21 cellular contexts compared by ENCODE assay signal in genomic region chr16:66097746-66098145, GRCh38.
DNase-seq lines count a peak whose midpoint lies in the region; ATAC-seq, FAIRE-seq and TF ChIP-seq lines count a peak whose summit lies in the region.
"Had no signal": no experiment of that assay in that cellular context is flagged by ENCODE, and none has a peak within 500 bp of the region (broad histone marks: within the 10 kb centered on the region; RNA-seq: fewer than 3 reads in every experiment).

No MANE protein-coding gene starts in this region.

- no peaks in the 10 kb centered on the region for H3K79me2 ChIP-seq in astrocyte (ENCODE audit: insufficient read depth, low read length)

- H3K79me1 ChIP-seq in IMR-90 (ENCODE audit: low read depth in 1 of 2, low read length in 2 of 2): no peaks in the 10 kb centered on the region

- peak overlapping the region; percentile 36; the same call in 1 of the 3 replicates for H2BK15ac ChIP-seq in IMR-90 (ENCODE audit: low read depth, low read length)

- WGBS in IMR-90 (ENCODE audit: extremely low coverage in 2 of 2, insufficient read length in 1 of 2), 2 experiments: 58% methylated on average over 4 of the region's 6 CpGs; no CpG with 5 or more reads in 1 of the 2 experiments
- WGBS in spleen, 5 donors: 66 to 80% (median 75%) methylated on average over 6 of the region's 6 CpGs

- no peak overlapping the region for H3K14ac ChIP-seq in IMR-90 (replicated peaks; ENCODE audit: low read depth, low read length)

- intact Hi-C loops in IMR-90 (cut with micrococcal nuclease) (no loop called here), spleen (cut with DNase I; ENCODE audit: low total_unique reads) (no loop called here)

- H3K9ac ChIP-seq in IMR-90 (ENCODE audit: low read depth, low read length) (no peak overlapping the region; the same call in 1 of the 2 replicates), astrocyte (ENCODE audit: low read length) (no peak overlapping the region)

- H2AFZ ChIP-seq in IMR-90 (replicated peaks; ENCODE audit: low read length, poor library complexity): no peak overlapping the region
- no peak overlapping the region for H2AFZ ChIP-seq in astrocyte (ENCODE audit: low read depth, low read length)
- H2AFZ ChIP-seq: GM23338 had no signal

- BruUV-seq in IMR-90 (replicated peaks; lab: Mats Ljungman, UMichigan): no TSS peak

- in situ Hi-C loops in IMR-90 (cut with MboI; ENCODE audit: low sequenced_read_pairs): no loop called here

- H3K4me3 Mint-ChIP-seq in astrocyte (ENCODE audit: unreplicated experiment): no peak overlapping the region
- H3K4me3 Mint-ChIP-seq in nephron: no peak overlapping the region
- H3K4me3 Mint-ChIP-seq: CD4-positive, CD25-positive, alpha-beta regulatory T cell; CD8-positive, alpha-beta memory T cell; GM23338; HFFc6; IgD-negative memory B cell had no signal

- H3K56ac ChIP-seq in IMR-90 (ENCODE audit: extremely low read depth, insufficient read depth, low read length): no peak overlapping the region

- peaks cover 6% of the 10 kb centered on the region for H3K4me1 ChIP-seq in IMR-90 (ENCODE audit: control insufficient read depth, insufficient read depth, low read length)
- H3K4me1 ChIP-seq in astrocyte (ENCODE audit: insufficient read depth, low read length): peaks cover 7% of the 10 kb centered on the region
- H3K4me1 ChIP-seq in spleen: no peaks in the 10 kb centered on the region
- H3K4me1 ChIP-seq: BE2C had no signal

- H3K27me3 ChIP-seq in IMR-90 (ENCODE audit: control insufficient read depth, insufficient read depth, low read length) (peaks cover 8% of the 10 kb centered on the region), astrocyte (ENCODE audit: insufficient read depth, low read length) (no peaks in the 10 kb centered on the region), spleen (replicated peaks in 1 of 7) (peaks cover 0 to 3% (median 0%) of the 10 kb centered on the region in 7 donors)
- H3K27me3 ChIP-seq: BE2C had no signal

- no peak overlapping the region for H3K23ac ChIP-seq in IMR-90 (ENCODE audit: low read depth, low read length)

- no peaks in the 10 kb centered on the region for H3K36me3 Mint-ChIP-seq in astrocyte (ENCODE audit: low read depth, unreplicated experiment)
- no peaks in the 10 kb centered on the region for H3K36me3 Mint-ChIP-seq in nephron (ENCODE audit: low read depth)
- H3K36me3 Mint-ChIP-seq: CD4-positive, CD25-positive, alpha-beta regulatory T cell; CD8-positive, alpha-beta memory T cell; IgD-negative memory B cell had no signal

- no peak overlapping the region for H2BK20ac ChIP-seq in IMR-90 (ENCODE audit: low read depth, low read length)

- no peak overlapping the region for H3K4ac ChIP-seq in IMR-90 (ENCODE audit: low read depth, low read length)

- H3K36me3 ChIP-seq in IMR-90 (ENCODE audit: control insufficient read depth, insufficient read depth, low read length) (no peaks in the 10 kb centered on the region), astrocyte (ENCODE audit: insufficient read depth, low read length) (no peaks in the 10 kb centered on the region), spleen (no peaks in the 10 kb centered on the region)
- H3K36me3 ChIP-seq: BE2C had no signal

- H3K27ac Mint-ChIP-seq in astrocyte (ENCODE audit: unreplicated experiment) (no peak overlapping the region), nephron (peak overlapping the region; percentile 50 to 91 (median 82))
- H3K27ac Mint-ChIP-seq: CD4-positive, CD25-positive, alpha-beta regulatory T cell; CD8-positive, alpha-beta memory T cell; GM23338; HFFc6; IgD-negative memory B cell had no signal

- H2AK5ac ChIP-seq in IMR-90 (ENCODE audit: low read depth, low read length): no peak overlapping the region

- H3K4me3 ChIP-seq in IMR-90 (ENCODE audit: insufficient read depth, low read depth, low read length): no peak overlapping the region
- no peak overlapping the region for H3K4me3 ChIP-seq in astrocyte (ENCODE audit: insufficient read depth, low read depth, low read length)
- no peak overlapping the region for H3K4me3 ChIP-seq in spleen
- H3K4me3 ChIP-seq: GM23338 had no signal

- no peak overlapping the region for H3K4me2 ChIP-seq in IMR-90 (ENCODE audit: low read depth, low read length)
- no peak overlapping the region for H3K4me2 ChIP-seq in astrocyte (ENCODE audit: low read length)
- H3K4me2 ChIP-seq: GM23338 had no signal

- H3K9me3 ChIP-seq in IMR-90 (ENCODE audit: control insufficient read depth, insufficient read depth, low read length): no peaks in the 10 kb centered on the region
- H3K9me3 ChIP-seq in astrocyte (ENCODE audit: insufficient read depth, low read depth, low read length): no peaks in the 10 kb centered on the region
- no peaks in the 10 kb centered on the region for H3K9me3 ChIP-seq in spleen
- H3K9me3 ChIP-seq: BE2C had no signal

- no peak overlapping the region for H2BK120ac ChIP-seq in IMR-90 (ENCODE audit: low read depth, low read length)

- H4K20me1 ChIP-seq in IMR-90 (ENCODE audit: insufficient read depth, low read length): no peaks in the 10 kb centered on the region
- no peaks in the 10 kb centered on the region for H4K20me1 ChIP-seq in astrocyte (ENCODE audit: insufficient read depth, low read length)

- H3K9me3 Mint-ChIP-seq in astrocyte (ENCODE audit: unreplicated experiment): peaks cover 2% of the 10 kb centered on the region
- H3K9me3 Mint-ChIP-seq in nephron: no peaks in the 10 kb centered on the region
- H3K9me3 Mint-ChIP-seq: GM23338, HFFc6 had no signal

- TF ChIP-seq CTCF in IMR-90 (conservative IDR thresholded peaks at IDR 0.05; ENCODE audit: low read depth, low read length) (no peak), astrocyte (IDR thresholded peaks at IDR 0.05; ENCODE audit: insufficient read depth, low read depth, low read length) (no peak), nephron (IDR thresholded peaks at IDR 0.05; ENCODE audit: unreplicated experiment in 3 of 3) (no peak), spleen (IDR thresholded peaks at IDR 0.05 in 8 of 11, conservative IDR thresholded peaks at IDR 0.05 in 3 of 11) (no peak)

- H4K91ac ChIP-seq in IMR-90 (ENCODE audit: insufficient read depth, low read depth, low read length): no peak overlapping the region; the same call in 1 of the 2 replicates

- FAIRE-seq in astrocyte (lab: Jason Lieb, UNC) (no peak), urothelium cell line (lab: Jason Lieb, UNC) (no peak)
- FAIRE-seq: G401.6, GM12891, H54, HTR-8/SVneo had no signal

- TF ChIP-seq RAD21 in IMR-90 (IDR thresholded peaks at IDR 0.05; ENCODE audit: low read length): no peak

- H2AK9ac ChIP-seq in IMR-90 (replicated peaks; ENCODE audit: low read depth, low read length, poor library complexity): no peak overlapping the region

- POLR2A ChIA-PET in IMR-90 (lab: Charles Lee; ENCODE audit: unreplicated experiment): no interaction called here

- TF ChIP-seq POLR2A in IMR-90 (IDR thresholded peaks at IDR 0.05; ENCODE audit: low read depth, low read length) (no peak), spleen (IDR thresholded peaks at IDR 0.05) (no peak)

- ATAC-seq in IMR-90 (ENCODE audit: low read depth) (no peak), GM18511 (IDR thresholded peaks at IDR 0.05; ENCODE audit: unreplicated experiment) (no peak)
- ATAC-seq: GM23338, HCT116 had no signal

- peaks cover 7% of the 10 kb centered on the region for H3K4me1 Mint-ChIP-seq in astrocyte (ENCODE audit: low read depth, unreplicated experiment)
- peaks cover 32% of the 10 kb centered on the region for H3K4me1 Mint-ChIP-seq in nephron
- H3K4me1 Mint-ChIP-seq: CD4-positive, CD25-positive, alpha-beta regulatory T cell; CD8-positive, alpha-beta memory T cell; GM23338 had no signal

- H3K27ac ChIP-seq in IMR-90 (ENCODE audit: insufficient read depth, low read length) (no peak overlapping the region), astrocyte (ENCODE audit: low read depth, low read length) (no peak overlapping the region), spleen (no peak overlapping the region)

- no peak for DNase-seq in IMR-90
- DNase-seq in astrocyte (ENCODE audit: low read depth): peak; percentile 37
- peak; percentile 17 for DNase-seq in urothelium cell line (ENCODE audit: low spot score)
- DNase-seq in NCI-H748 treated with DMSO at 0.1 percent for 48 hours (lab: John Stamatoyannopoulos, UW): no peak
- DNase-seq in spleen: no peak
- DNase-seq: 8988T; BE2C; C1 segment of cervical spinal cord; CD4-positive, CD25-positive, alpha-beta regulatory T cell; CD8-positive, alpha-beta memory T cell; COR-L47; HFFc6 had no signal

- H3K18ac ChIP-seq in IMR-90 (ENCODE audit: low read depth, low read length): no peak overlapping the region

- peaks cover 2% of the 10 kb centered on the region; the same call in 1 of the 2 replicates for H3K9me1 ChIP-seq in IMR-90 (ENCODE audit: insufficient read depth, low read length)

- no peak overlapping the region; the same call in 1 of the 2 replicates for H4K5ac ChIP-seq in IMR-90 (ENCODE audit: low read depth, low read length)

- H2BK5ac ChIP-seq in IMR-90 (ENCODE audit: low read depth, low read length, poor library complexity, severe bottlenecking): no peak overlapping the region

- peaks cover 35% of the 10 kb centered on the region for H3K27me3 Mint-ChIP-seq in astrocyte (ENCODE audit: low read depth, unreplicated experiment)
- no peaks in the 10 kb centered on the region for H3K27me3 Mint-ChIP-seq in nephron (ENCODE audit: low read depth)
- H3K27me3 Mint-ChIP-seq: IgD-negative memory B cell had no signal

- CTCF ChIA-PET in IMR-90 (lab: Yijun Ruan, JAX): no interaction called here

- H4K8ac ChIP-seq in IMR-90 (ENCODE audit: low read depth in 2 of 2, low read length in 2 of 2): no peak overlapping the region

- dilution Hi-C loops in IMR-90 (cut with HindIII; ENCODE audit: low sequenced_read_pairs, unreplicated experiment): no loop called here

TF ChIP-seq in IMR-90, 13 proteins besides CTCF, POLR2A, EP300 and RAD21 (continues in another document):
- TF ChIP-seq MXI1 (IDR thresholded peaks at IDR 0.05; ENCODE audit: borderline replicate concordance, low read depth, low read length) (no peak), ELK1 (IDR thresholded peaks at IDR 0.05; ENCODE audit: borderline replicate concordance, low read depth, low read length) (no peak), RFX5 (IDR thresholded peaks at IDR 0.05; ENCODE audit: low read depth, low read length) (no peak), MAFK (IDR thresholded peaks at IDR 0.05; ENCODE audit: low read depth, low read length) (no peak)

Comparison
In these comparisons a context has a peak if more than half of its experiments do, and no peak if none do; other contexts are left out.
1. DNase-seq: peak in astrocyte (single experiment) and urothelium cell line (single experiment); none in IMR-90 (single experiment), NCI-H748 treated with DMSO at 0.1 percent for 48 hours (single experiment) and spleen (single experiment).